Comparison of ENCODE assay signal across 3 cellular contexts in the genomic region with DNA sequence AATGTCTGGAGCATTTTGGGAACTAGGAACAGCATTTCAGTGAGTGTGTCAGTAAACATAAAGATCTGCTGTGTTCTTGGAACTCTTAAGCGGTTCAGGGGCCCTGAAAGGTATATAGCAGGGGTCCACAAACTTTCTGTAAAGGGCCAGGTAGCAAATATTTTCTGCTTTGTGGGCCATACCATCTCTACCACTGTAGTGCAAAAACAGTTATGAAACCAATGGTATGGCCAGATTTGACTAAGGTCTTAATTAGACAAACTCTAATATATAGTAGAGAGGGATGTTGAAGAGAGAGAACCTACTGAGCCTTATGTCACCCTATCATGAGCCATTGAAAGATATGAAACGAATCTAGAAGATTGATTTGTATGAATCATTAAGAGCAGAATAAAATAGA.
TF ChIP-seq lines count a peak whose summit lies in the region.

No MANE protein-coding gene starts in this region.

TF ChIP-seq in SK-N-SH, 30 proteins besides CTCF, POLR2A, EP300 and RAD21:
- TF ChIP-seq FOXJ3 (CRISPR knock-in tag; IDR thresholded peaks at IDR 0.05): no peak
- no peak for TF ChIP-seq CHD2 (IDR thresholded peaks at IDR 0.05; ENCODE audit: low read length, partially characterized antibody)
- no peak for TF ChIP-seq SMC3 (IDR thresholded peaks at IDR 0.05; ENCODE audit: low read depth, low read length)
- TF ChIP-seq, protein P1, sequence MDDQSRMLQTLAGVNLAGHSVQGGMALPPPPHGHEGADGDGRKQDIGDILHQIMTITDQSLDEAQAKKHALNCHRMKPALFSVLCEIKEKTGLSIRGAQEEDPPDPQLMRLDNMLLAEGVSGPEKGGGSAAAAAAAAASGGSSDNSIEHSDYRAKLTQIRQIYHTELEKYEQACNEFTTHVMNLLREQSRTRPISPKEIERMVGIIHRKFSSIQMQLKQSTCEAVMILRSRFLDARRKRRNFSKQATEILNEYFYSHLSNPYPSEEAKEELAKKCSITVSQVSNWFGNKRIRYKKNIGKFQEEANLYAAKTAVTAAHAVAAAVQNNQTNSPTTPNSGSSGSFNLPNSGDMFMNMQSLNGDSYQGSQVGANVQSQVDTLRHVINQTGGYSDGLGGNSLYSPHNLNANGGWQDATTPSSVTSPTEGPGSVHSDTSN (IDR thresholded peaks at IDR 0.05): no peak
- no peak for TF ChIP-seq YY1 (IDR thresholded peaks at IDR 0.05; ENCODE audit: low read depth)
- TF ChIP-seq NFIC (IDR thresholded peaks at IDR 0.05; ENCODE audit: borderline replicate concordance): no peak
- TF ChIP-seq NRF1 (IDR thresholded peaks at IDR 0.05; ENCODE audit: low read depth, low read length): no peak
- no peak for TF ChIP-seq ZBTB33 (IDR thresholded peaks at IDR 0.05; ENCODE audit: borderline replicate concordance, low read depth)
- TF ChIP-seq RCOR1 (IDR thresholded peaks at IDR 0.05; ENCODE audit: low read length): no peak
- TF ChIP-seq TCF12 (IDR thresholded peaks at IDR 0.05): no peak
- TF ChIP-seq EZH2phosphoT487 (IDR thresholded peaks at IDR 0.05; ENCODE audit: borderline replicate concordance, low read depth): no peak
- TF ChIP-seq, protein P2, sequence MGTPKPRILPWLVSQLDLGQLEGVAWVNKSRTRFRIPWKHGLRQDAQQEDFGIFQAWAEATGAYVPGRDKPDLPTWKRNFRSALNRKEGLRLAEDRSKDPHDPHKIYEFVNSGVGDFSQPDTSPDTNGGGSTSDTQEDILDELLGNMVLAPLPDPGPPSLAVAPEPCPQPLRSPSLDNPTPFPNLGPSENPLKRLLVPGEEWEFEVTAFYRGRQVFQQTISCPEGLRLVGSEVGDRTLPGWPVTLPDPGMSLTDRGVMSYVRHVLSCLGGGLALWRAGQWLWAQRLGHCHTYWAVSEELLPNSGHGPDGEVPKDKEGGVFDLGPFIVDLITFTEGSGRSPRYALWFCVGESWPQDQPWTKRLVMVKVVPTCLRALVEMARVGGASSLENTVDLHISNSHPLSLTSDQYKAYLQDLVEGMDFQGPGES (IDR thresholded peaks at IDR 0.05; ENCODE audit: low read depth, low read length): no peak
- no peak for TF ChIP-seq FOXM1 (IDR thresholded peaks at IDR 0.05; ENCODE audit: low read depth)
- no peak for TF ChIP-seq RXRA (IDR thresholded peaks at IDR 0.05; ENCODE audit: borderline replicate concordance, low read depth)

TF ChIP-seq in SK-N-SH treated with all-trans-retinoic acid at 6 μM for 48 hours, 23 proteins besides CTCF, POLR2A, EP300 and RAD21:
- TF ChIP-seq ARNTL (CRISPR knock-in tag; IDR thresholded peaks at IDR 0.05; ENCODE audit: borderline replicate concordance, low read depth) (no peak), ZNF565 (CRISPR knock-in tag; conservative IDR thresholded peaks at IDR 0.05; ENCODE audit: low read depth) (no peak), TSHZ2 (CRISPR knock-in tag; IDR thresholded peaks at IDR 0.05) (no peak), ZFP30 (CRISPR knock-in tag; IDR thresholded peaks at IDR 0.05) (no peak)
TF ChIP-seq in SK-N-SH treated with all-trans-retinoic acid at 6 μM for 48 hours: peak in this region for 0.

TF ChIP-seq in GM12878, 131 proteins besides CTCF, POLR2A, EP300 and RAD21:
- TF ChIP-seq, protein P3, sequence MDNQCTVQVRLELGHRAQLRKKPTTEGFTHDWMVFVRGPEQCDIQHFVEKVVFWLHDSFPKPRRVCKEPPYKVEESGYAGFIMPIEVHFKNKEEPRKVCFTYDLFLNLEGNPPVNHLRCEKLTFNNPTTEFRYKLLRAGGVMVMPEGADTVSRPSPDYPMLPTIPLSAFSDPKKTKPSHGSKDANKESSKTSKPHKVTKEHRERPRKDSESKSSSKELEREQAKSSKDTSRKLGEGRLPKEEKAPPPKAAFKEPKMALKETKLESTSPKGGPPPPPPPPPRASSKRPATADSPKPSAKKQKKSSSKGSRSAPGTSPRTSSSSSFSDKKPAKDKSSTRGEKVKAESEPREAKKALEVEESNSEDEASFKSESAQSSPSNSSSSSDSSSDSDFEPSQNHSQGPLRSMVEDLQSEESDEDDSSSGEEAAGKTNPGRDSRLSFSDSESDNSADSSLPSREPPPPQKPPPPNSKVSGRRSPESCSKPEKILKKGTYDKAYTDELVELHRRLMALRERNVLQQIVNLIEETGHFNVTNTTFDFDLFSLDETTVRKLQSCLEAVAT (IDR thresholded peaks at IDR 0.05): no peak
- TF ChIP-seq, protein P4, sequence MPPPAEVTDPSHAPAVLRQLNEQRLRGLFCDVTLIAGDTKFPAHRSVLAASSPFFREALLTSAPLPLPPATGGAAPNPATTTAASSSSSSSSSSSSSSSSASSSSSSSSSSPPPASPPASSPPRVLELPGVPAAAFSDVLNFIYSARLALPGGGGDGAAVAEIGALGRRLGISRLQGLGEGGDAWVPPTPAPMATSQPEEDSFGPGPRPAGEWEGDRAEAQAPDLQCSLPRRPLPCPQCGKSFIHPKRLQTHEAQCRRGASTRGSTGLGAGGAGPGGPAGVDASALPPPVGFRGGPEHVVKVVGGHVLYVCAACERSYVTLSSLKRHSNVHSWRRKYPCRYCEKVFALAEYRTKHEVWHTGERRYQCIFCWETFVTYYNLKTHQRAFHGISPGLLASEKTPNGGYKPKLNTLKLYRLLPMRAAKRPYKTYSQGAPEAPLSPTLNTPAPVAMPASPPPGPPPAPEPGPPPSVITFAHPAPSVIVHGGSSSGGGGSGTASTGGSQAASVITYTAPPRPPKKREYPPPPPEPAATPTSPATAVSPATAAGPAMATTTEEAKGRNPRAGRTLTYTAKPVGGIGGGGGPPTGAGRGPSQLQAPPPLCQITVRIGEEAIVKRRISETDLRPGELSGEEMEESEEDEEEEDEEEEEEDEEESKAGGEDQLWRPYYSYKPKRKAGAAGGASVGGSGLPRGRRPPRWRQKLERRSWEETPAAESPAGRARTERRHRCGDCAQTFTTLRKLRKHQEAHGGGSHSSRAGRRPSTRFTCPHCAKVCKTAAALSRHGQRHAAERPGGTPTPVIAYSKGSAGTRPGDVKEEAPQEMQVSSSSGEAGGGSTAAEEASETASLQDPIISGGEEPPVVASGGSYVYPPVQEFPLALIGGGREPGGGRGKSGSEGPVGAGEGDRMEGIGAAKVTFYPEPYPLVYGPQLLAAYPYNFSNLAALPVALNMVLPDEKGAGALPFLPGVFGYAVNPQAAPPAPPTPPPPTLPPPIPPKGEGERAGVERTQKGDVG (CRISPR knock-in tag; IDR thresholded peaks at IDR 0.05): no peak
- TF ChIP-seq, protein P5, sequence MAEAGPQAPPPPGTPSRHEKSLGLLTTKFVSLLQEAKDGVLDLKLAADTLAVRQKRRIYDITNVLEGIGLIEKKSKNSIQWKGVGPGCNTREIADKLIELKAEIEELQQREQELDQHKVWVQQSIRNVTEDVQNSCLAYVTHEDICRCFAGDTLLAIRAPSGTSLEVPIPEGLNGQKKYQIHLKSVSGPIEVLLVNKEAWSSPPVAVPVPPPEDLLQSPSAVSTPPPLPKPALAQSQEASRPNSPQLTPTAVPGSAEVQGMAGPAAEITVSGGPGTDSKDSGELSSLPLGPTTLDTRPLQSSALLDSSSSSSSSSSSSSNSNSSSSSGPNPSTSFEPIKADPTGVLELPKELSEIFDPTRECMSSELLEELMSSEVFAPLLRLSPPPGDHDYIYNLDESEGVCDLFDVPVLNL (IDR thresholded peaks at IDR 0.05; ENCODE audit: low read depth, low read length): no peak
- TF ChIP-seq ZNF384 (IDR thresholded peaks at IDR 0.05; ENCODE audit: borderline replicate concordance, low read depth, low read length) (no peak), ELK1 (IDR thresholded peaks at IDR 0.05; ENCODE audit: low read depth, low read length) (no peak), RCOR1 (conservative IDR thresholded peaks at IDR 0.05; ENCODE audit: low read depth, low read length) (no peak), RFX5 (IDR thresholded peaks at IDR 0.05; ENCODE audit: low read depth, low read length) (no peak), DPF2 (IDR thresholded peaks at IDR 0.05) (no peak), FOXM1 (IDR thresholded peaks at IDR 0.05; ENCODE audit: low read depth, low read length) (no peak), SMARCA5 (IDR thresholded peaks at IDR 0.05) (no peak), TCF12 (IDR thresholded peaks at IDR 0.05; ENCODE audit: low read depth, low read length) (no peak), TCF3 (IDR thresholded peaks at IDR 0.05; ENCODE audit: borderline replicate concordance, insufficient read depth, low read depth, low read length) (no peak)
TF ChIP-seq in GM12878: peak in this region for 0.
